In genomic region chr2:157404363-157404762, GRCh38 we compare ENCODE assay signal across 8 cellular contexts. TPM values are rescaled to one million over a fixed set of nuclear protein-coding genes. Genes with fewer than 3 reads are reported as not detected.
A peak's percentile ranks its signal among the peaks of the same experiment; 100 is the strongest.
DNase-seq lines count a peak whose midpoint lies in the region; ATAC-seq lines count a peak whose summit lies in the region.

No MANE protein-coding gene starts in this region.

- H3K4me1 Mint-ChIP-seq in activated CD4-positive, alpha-beta memory T cell treated with anti-CD3 and anti-CD28 coated beads for 36 hours (ENCODE audit: low read depth): peaks cover 68% of the 10 kb centered on the region

- DNase-seq in A172 (ENCODE audit: low spot score): peak; percentile 33
- peak; percentile 73 for DNase-seq in activated CD4-positive, alpha-beta memory T cell treated with anti-CD3 and anti-CD28 coated beads for 36 hours
- DNase-seq in kidney glomerular epithelial cell (lab: John Stamatoyannopoulos, UW): peak; percentile 72
- no peak for DNase-seq in T1000 (lab: John Stamatoyannopoulos, UW)
- no peak for DNase-seq in NCI-H1417 (lab: John Stamatoyannopoulos, UW)
- no peak for DNase-seq in AG08395 (ENCODE audit: low spot score)

- POLR2A ChIA-PET in activated CD4-positive, alpha-beta memory T cell treated with anti-CD3 and anti-CD28 coated beads for 36 hours (lab: Charles Lee): interaction anchor here (0.9 to 3.2 kb wide), 14 partner anchors 9 to 494 kb away, joined by 3 to 25 read pairs (median 4); no protein-coding TSS in a partner anchor

- CTCF ChIA-PET in activated CD4-positive, alpha-beta memory T cell treated with anti-CD3 and anti-CD28 coated beads for 36 hours (lab: Charles Lee): interaction anchor here (0.7 to 2.3 kb wide), 11 partner anchors 9 to 102 kb away, joined by 3 to 27 read pairs (median 4); partner anchors contain the start of gene ERMN

- peaks cover 36% of the 10 kb centered on the region for H3K9me3 Mint-ChIP-seq in activated CD4-positive, alpha-beta memory T cell treated with anti-CD3 and anti-CD28 coated beads for 36 hours

- peaks cover 49% of the 10 kb centered on the region for H3K36me3 Mint-ChIP-seq in activated CD4-positive, alpha-beta memory T cell treated with anti-CD3 and anti-CD28 coated beads for 36 hours

- no peak overlapping the region for H3K4me3 Mint-ChIP-seq in activated CD4-positive, alpha-beta memory T cell treated with anti-CD3 and anti-CD28 coated beads for 36 hours

- intact Hi-C loops in activated CD4-positive, alpha-beta memory T cell treated with anti-CD3 and anti-CD28 coated beads for 36 hours (cut with micrococcal nuclease): loop anchor here (1.0 kb wide), 6 partner anchors 9 to 148 kb away; no protein-coding TSS in a partner anchor

- ATAC-seq in GM19397 (IDR thresholded peaks at IDR 0.05; ENCODE audit: unreplicated experiment): peak; percentile 97
- peak; percentile 88 for ATAC-seq in HG03439 (IDR thresholded peaks at IDR 0.05; ENCODE audit: unreplicated experiment)

- H3K27me3 Mint-ChIP-seq in activated CD4-positive, alpha-beta memory T cell treated with anti-CD3 and anti-CD28 coated beads for 36 hours: no peaks in the 10 kb centered on the region

- peak overlapping the region; percentile 78 for H3K27ac Mint-ChIP-seq in activated CD4-positive, alpha-beta memory T cell treated with anti-CD3 and anti-CD28 coated beads for 36 hours

RNA-seq across cellular contexts. Expression of gene CYTIP, which starts 39.5 kb away (rescaled TPM):
- total RNA-seq in A172 (2014; rRNA removed; shearing (Covaris generic)): not detected in 2 replicates
- 100 to 1,000 TPM; 369 to 388 TPM for total RNA-seq in activated CD4-positive, alpha-beta memory T cell treated with anti-CD3 and anti-CD28 coated beads for 36 hours

Comparison
In these comparisons a context has a peak if more than half of its experiments do, and no peak if none do; other contexts are left out.
1. DNase-seq: peak in A172 (single experiment), activated CD4-positive, alpha-beta memory T cell treated with anti-CD3 and anti-CD28 coated beads for 36 hours (single experiment) and kidney glomerular epithelial cell (single experiment); none in T1000 (single experiment), NCI-H1417 (0 of 3) and AG08395 (single experiment).
2. RNA of gene CYTIP, which starts 39.5 kb away (total RNA-seq): 369 to 388 TPM in activated CD4-positive, alpha-beta memory T cell treated with anti-CD3 and anti-CD28 coated beads for 36 hours; not detected in A172; every median in the first group is over 100 times any median in the second.